17 cellular contexts compared by ENCODE assay signal in the genomic region with DNA sequence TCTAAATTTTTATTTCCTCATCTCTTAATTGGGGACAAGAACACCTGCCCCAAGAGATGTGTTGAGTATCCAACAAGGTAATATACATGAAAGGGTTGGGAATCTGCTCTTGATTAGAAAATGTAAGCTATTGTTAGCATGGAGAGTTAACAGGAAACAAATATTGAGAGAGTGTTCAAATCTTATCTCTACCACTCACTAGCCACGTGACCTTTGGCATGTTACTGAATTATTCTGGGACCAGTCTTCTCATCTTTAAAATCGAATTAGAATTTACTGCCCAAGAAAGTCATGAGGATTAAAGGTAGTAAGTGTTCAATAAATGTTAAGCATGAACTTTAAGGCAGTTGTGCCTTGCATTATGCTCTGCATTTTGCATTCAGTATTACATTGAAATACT.
"Had no signal": no experiment of that assay in that cellular context is flagged by ENCODE, and none has a peak within 500 bp of the region (broad histone marks: within the 10 kb centered on the region; RNA-seq: fewer than 3 reads in every experiment).

No MANE protein-coding gene starts in this region.

- ATAC-seq: Panc1 had no signal

- H3K9ac ChIP-seq: KMS-11, SK-N-SH had no signal

- H3K4me2 ChIP-seq: KMS-11, SK-N-SH had no signal

- H3K27ac ChIP-seq: KMS-11, RWPE1 had no signal

- DNase-seq: NCI-H1092, NCI-H1105 treated with DMSO at 0.1 percent for 48 hours, NCI-H1436, NCI-H187, NCI-H2029, NCI-H2081 treated with DMSO at 0.1 percent for 48 hours, NCI-H2171, NCI-H226, NCI-H510A, NCI-H524 treated with DMSO at 0.1 percent for 48 hours, NCI-H774, SHP77, SW 1271 had no signal

- H3K9me3 ChIP-seq: SK-N-SH had no signal
